Comparison of ENCODE assay signal across 1 cellular context in the genomic region with DNA sequence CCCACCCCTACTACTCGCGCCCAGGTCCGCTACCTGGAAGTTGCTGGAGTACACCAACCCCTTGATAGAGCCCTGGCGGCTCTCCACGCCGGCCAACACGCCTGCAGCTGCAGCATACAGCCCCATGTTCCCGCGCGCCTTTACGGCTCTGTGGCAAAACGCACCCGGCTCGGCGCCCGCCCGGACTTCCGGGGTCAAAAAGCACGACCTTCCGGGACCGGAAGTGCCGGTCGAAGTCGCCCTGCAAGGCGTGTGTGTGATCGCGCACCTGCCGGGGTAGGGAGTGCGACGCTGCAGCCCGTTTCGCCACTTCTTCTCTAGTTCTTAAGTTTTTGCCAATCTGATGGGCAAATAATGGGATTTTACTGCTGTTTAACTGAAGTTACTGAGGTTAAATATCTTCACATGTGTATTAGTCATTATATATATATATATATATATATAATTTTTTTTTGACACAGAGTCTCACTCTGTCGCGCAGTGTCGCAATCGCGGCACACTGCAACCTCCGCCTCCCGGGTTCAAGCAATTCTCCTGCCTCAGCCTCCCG.
A peak's percentile ranks its signal among the peaks of the same experiment; 100 is the strongest.
TF ChIP-seq lines count a peak whose summit lies in the region.

Gene NSUN5 (minus strand): TSS at position 162 of the 550 bp plus-strand sequence. CDS start 36 bp downstream, at position 126.

TF ChIP-seq in HepG2, 621 proteins besides CTCF, POLR2A, EP300 and RAD21 (continued from another document and continues in another):
- TF ChIP-seq ZNF281 (CRISPR knock-in tag; IDR thresholded peaks at IDR 0.05; ENCODE audit: borderline replicate concordance) (peak; percentile 32; the same call in 1 of the 2 replicates), ZNF709 (CRISPR knock-in tag; IDR thresholded peaks at IDR 0.05) (peak; percentile 82; the same call in 1 of the 2 replicates), IRF2 (CRISPR knock-in tag; IDR thresholded peaks at IDR 0.05) (peak; percentile 90), NFAT5 (CRISPR knock-in tag; IDR thresholded peaks at IDR 0.05) (peak; percentile 91), CBX1 (IDR thresholded peaks at IDR 0.05; ENCODE audit: low read depth) (peak; percentile 27), ZNF761 (CRISPR knock-in tag; conservative IDR thresholded peaks at IDR 0.05) (peak; percentile 91), ZNF672 (CRISPR knock-in tag; IDR thresholded peaks at IDR 0.05) (no peak), FOXK2 (IDR thresholded peaks at IDR 0.05) (no peak), TAF1 (CRISPR knock-in tag; IDR thresholded peaks at IDR 0.05) (peak; percentile 70), ZEB1 (IDR thresholded peaks at IDR 0.05; ENCODE audit: insufficient replicate concordance, low read depth) (no peak), CEBPG (CRISPR knock-in tag; IDR thresholded peaks at IDR 0.05) (peak; percentile 53), ZNF619 (CRISPR knock-in tag; IDR thresholded peaks at IDR 0.05) (no peak), ZNF589 (CRISPR knock-in tag; conservative IDR thresholded peaks at IDR 0.05) (peak; percentile 60; the same call in 1 of the 2 replicates), NFYC (CRISPR knock-in tag; IDR thresholded peaks at IDR 0.05) (no peak; the same call in 1 of the 2 replicates), DNMT1 (CRISPR knock-in tag; IDR thresholded peaks at IDR 0.05) (no peak), ZNF17 (CRISPR knock-in tag; IDR thresholded peaks at IDR 0.05) (no peak), ZBTB7B (CRISPR knock-in tag; IDR thresholded peaks at IDR 0.05) (peak; percentile 24; the same call in 1 of the 2 replicates), BCLAF1 (IDR thresholded peaks at IDR 0.05) (no peak), NR2F6 (IDR thresholded peaks at IDR 0.05) (peak; percentile 85), NR2F6 (CRISPR knock-in tag; IDR thresholded peaks at IDR 0.05) (peak; percentile 96), SIX4 (CRISPR knock-in tag; IDR thresholded peaks at IDR 0.05) (no peak; the same call in 1 of the 2 replicates), ZFP62 (CRISPR knock-in tag; IDR thresholded peaks at IDR 0.05) (no peak), SRF (IDR thresholded peaks at IDR 0.05; ENCODE audit: low read depth, low read length) (no peak), ZNF883 (CRISPR knock-in tag; IDR thresholded peaks at IDR 0.05; ENCODE audit: not compliant biosample characterization) (peak; percentile 78), ZNF329 (CRISPR knock-in tag; IDR thresholded peaks at IDR 0.05; ENCODE audit: low read depth) (no peak), TARDBP (CRISPR knock-in tag; IDR thresholded peaks at IDR 0.05) (peak; percentile 64; the same call in 1 of the 2 replicates), ZNF30 (CRISPR knock-in tag; IDR thresholded peaks at IDR 0.05) (no peak), TSC22D2 (CRISPR knock-in tag; IDR thresholded peaks at IDR 0.05; ENCODE audit: borderline replicate concordance) (peak; percentile 82; the same call in 1 of the 2 replicates), ZNF468 (CRISPR knock-in tag; IDR thresholded peaks at IDR 0.05) (no peak)
- TF ChIP-seq, protein P1, sequence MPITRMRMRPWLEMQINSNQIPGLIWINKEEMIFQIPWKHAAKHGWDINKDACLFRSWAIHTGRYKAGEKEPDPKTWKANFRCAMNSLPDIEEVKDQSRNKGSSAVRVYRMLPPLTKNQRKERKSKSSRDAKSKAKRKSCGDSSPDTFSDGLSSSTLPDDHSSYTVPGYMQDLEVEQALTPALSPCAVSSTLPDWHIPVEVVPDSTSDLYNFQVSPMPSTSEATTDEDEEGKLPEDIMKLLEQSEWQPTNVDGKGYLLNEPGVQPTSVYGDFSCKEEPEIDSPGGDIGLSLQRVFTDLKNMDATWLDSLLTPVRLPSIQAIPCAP (CRISPR knock-in tag; IDR thresholded peaks at IDR 0.05; ENCODE audit: low read depth), result no peak
- TF ChIP-seq, protein P2, sequence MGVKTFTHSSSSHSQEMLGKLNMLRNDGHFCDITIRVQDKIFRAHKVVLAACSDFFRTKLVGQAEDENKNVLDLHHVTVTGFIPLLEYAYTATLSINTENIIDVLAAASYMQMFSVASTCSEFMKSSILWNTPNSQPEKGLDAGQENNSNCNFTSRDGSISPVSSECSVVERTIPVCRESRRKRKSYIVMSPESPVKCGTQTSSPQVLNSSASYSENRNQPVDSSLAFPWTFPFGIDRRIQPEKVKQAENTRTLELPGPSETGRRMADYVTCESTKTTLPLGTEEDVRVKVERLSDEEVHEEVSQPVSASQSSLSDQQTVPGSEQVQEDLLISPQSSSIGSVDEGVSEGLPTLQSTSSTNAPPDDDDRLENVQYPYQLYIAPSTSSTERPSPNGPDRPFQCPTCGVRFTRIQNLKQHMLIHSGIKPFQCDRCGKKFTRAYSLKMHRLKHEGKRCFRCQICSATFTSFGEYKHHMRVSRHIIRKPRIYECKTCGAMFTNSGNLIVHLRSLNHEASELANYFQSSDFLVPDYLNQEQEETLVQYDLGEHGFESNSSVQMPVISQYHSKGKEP (CRISPR knock-in tag; IDR thresholded peaks at IDR 0.05), result peak; percentile 90; the same call in 1 of the 2 replicates
- TF ChIP-seq, protein P3, sequence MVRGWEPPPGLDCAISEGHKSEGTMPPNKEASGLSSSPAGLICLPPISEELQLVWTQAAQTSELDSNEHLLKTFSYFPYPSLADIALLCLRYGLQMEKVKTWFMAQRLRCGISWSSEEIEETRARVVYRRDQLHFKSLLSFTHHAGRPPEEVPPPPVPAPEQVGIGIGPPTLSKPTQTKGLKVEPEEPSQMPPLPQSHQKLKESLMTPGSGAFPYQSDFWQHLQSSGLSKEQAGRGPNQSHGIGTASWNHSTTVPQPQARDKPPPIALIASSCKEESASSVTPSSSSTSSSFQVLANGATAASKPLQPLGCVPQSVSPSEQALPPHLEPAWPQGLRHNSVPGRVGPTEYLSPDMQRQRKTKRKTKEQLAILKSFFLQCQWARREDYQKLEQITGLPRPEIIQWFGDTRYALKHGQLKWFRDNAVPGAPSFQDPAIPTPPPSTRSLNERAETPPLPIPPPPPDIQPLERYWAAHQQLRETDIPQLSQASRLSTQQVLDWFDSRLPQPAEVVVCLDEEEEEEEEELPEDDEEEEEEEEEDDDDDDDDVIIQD (CRISPR knock-in tag; IDR thresholded peaks at IDR 0.05; ENCODE audit: low read depth), result no peak
- TF ChIP-seq, protein P4, sequence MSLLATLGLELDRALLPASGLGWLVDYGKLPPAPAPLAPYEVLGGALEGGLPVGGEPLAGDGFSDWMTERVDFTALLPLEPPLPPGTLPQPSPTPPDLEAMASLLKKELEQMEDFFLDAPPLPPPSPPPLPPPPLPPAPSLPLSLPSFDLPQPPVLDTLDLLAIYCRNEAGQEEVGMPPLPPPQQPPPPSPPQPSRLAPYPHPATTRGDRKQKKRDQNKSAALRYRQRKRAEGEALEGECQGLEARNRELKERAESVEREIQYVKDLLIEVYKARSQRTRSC (CRISPR knock-in tag; IDR thresholded peaks at IDR 0.05; ENCODE audit: low read depth), result peak; percentile 94
- TF ChIP-seq, protein P5, sequence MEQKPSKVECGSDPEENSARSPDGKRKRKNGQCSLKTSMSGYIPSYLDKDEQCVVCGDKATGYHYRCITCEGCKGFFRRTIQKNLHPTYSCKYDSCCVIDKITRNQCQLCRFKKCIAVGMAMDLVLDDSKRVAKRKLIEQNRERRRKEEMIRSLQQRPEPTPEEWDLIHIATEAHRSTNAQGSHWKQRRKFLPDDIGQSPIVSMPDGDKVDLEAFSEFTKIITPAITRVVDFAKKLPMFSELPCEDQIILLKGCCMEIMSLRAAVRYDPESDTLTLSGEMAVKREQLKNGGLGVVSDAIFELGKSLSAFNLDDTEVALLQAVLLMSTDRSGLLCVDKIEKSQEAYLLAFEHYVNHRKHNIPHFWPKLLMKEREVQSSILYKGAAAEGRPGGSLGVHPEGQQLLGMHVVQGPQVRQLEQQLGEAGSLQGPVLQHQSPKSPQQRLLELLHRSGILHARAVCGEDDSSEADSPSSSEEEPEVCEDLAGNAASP (CRISPR knock-in tag; IDR thresholded peaks at IDR 0.05; ENCODE audit: borderline replicate concordance), result 0 out of 2 replicates have a peak, but pooled peaks have one; percentile 35
- TF ChIP-seq, protein P6, sequence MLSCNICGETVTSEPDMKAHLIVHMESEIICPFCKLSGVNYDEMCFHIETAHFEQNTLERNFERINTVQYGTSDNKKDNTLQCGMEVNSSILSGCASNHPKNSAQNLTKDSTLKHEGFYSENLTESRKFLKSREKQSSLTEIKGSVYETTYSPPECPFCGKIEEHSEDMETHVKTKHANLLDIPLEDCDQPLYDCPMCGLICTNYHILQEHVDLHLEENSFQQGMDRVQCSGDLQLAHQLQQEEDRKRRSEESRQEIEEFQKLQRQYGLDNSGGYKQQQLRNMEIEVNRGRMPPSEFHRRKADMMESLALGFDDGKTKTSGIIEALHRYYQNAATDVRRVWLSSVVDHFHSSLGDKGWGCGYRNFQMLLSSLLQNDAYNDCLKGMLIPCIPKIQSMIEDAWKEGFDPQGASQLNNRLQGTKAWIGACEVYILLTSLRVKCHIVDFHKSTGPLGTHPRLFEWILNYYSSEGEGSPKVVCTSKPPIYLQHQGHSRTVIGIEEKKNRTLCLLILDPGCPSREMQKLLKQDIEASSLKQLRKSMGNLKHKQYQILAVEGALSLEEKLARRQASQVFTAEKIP (CRISPR knock-in tag; IDR thresholded peaks at IDR 0.05; ENCODE audit: borderline replicate concordance), result no peak
